ENCODE assay signal across 12 cellular contexts in the genomic region with DNA sequence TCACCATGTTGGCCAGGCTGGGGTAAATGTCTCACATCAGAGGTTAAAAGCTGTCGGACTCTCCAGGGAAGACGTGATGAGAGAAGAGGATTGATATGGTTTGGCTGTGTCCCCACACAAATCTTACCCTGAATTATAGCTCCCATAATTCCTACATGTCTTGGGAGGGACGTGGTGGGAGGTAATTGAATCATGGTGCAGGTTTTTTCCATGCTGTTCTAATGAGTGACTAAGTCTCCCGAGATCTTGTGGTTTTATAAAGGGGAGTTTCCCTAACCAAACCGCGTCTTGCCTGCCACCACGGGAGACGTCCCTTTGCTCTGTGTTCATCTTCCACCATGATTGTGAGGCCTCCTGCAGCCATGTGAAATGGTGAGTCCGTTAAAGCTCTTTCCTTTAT.
DNase-seq lines count a peak whose midpoint lies in the region; ATAC-seq, FAIRE-seq and TF ChIP-seq lines count a peak whose summit lies in the region.
"Had no signal": no experiment of that assay in that cellular context is flagged by ENCODE, and none has a peak within 500 bp of the region (broad histone marks: within the 10 kb centered on the region; RNA-seq: fewer than 3 reads in every experiment).

No MANE protein-coding gene starts in this region.

- no peak for TF ChIP-seq CTCF in mammary epithelial cell (conservative IDR thresholded peaks at IDR 0.05 in 1 of 2, IDR thresholded peaks at IDR 0.05 in 1 of 2; ENCODE audit: extremely low read depth in 1 of 2, insufficient read depth in 1 of 2, low read depth in 1 of 2, low read length in 2 of 2)
- TF ChIP-seq CTCF in MCF 10A (IDR thresholded peaks at IDR 0.05; ENCODE audit: unreplicated experiment): no peak
- no peak for TF ChIP-seq CTCF in GM12878 (IDR thresholded peaks at IDR 0.05 in 2 of 3, conservative IDR thresholded peaks at IDR 0.05 in 1 of 3; ENCODE audit: control insufficient read depth in 2 of 3, extremely low read depth in 1 of 3, insufficient read depth in 1 of 3, low read depth in 3 of 3, low read length in 3 of 3)
- TF ChIP-seq CTCF in spleen (IDR thresholded peaks at IDR 0.05 in 8 of 11, conservative IDR thresholded peaks at IDR 0.05 in 3 of 11): no peak

- H3K27ac ChIP-seq in mammary epithelial cell (ENCODE audit: insufficient read depth, low read depth, low read length) (no peak overlapping the region), GM12878 (ENCODE audit: control insufficient read depth, insufficient read depth) (no peak overlapping the region), spleen (no peak overlapping the region)

- TF ChIP-seq POLR2A in GM12878 (IDR thresholded peaks at IDR 0.05; ENCODE audit: low read depth, low read length) (no peak), spleen (IDR thresholded peaks at IDR 0.05) (no peak)

- in situ Hi-C loops in mammary epithelial cell (cut with MboI; ENCODE audit: low sequenced_read_pairs in 2 of 2): no loop called here
- in situ Hi-C loops in GM12878 (cut with MboI): no loop called here

- ATAC-seq in GM12878: peak; percentile 67
- ATAC-seq in HG03280 (IDR thresholded peaks at IDR 0.05; ENCODE audit: unreplicated experiment): no peak

- RAD21 ChIA-PET in GM12878 (lab: Charles Lee; ENCODE audit: unreplicated experiment): no interaction called here

- H3K79me2 ChIP-seq in mammary epithelial cell (ENCODE audit: insufficient read depth, low read length) (no peaks in the 10 kb centered on the region), GM12878 (ENCODE audit: control insufficient read depth, insufficient read depth, low read length) (no peaks in the 10 kb centered on the region)

- no peak overlapping the region for H3K4me3 Mint-ChIP-seq in MCF 10A (ENCODE audit: unreplicated experiment)
- H3K4me3 Mint-ChIP-seq in stimulated activated naive CD8-positive, alpha-beta T cell treated with anti-CD3 and anti-CD28 coated beads, Interleukin-15, Interleukin-2, amounts not matched to agents 100 ng/mL and 50 ng/mL, for 24 hours: no peak overlapping the region
- H3K4me3 Mint-ChIP-seq: B cell had no signal

- H3K9me3 Mint-ChIP-seq in MCF 10A (ENCODE audit: unreplicated experiment): peaks cover 15% of the 10 kb centered on the region
- peaks cover 30% of the 10 kb centered on the region for H3K9me3 Mint-ChIP-seq in stimulated activated naive CD8-positive, alpha-beta T cell treated with anti-CD3 and anti-CD28 coated beads, Interleukin-15, Interleukin-2, amounts not matched to agents 100 ng/mL and 50 ng/mL, for 24 hours

- no peaks in the 10 kb centered on the region for H3K4me1 Mint-ChIP-seq in MCF 10A (ENCODE audit: insufficient read depth, unreplicated experiment)
- peaks cover 31% of the 10 kb centered on the region for H3K4me1 Mint-ChIP-seq in stimulated activated naive CD8-positive, alpha-beta T cell treated with anti-CD3 and anti-CD28 coated beads, Interleukin-15, Interleukin-2, amounts not matched to agents 100 ng/mL and 50 ng/mL, for 24 hours (ENCODE audit: low read depth)

- FAIRE-seq in GM12878 (lab: Jason Lieb, UNC): no peak
- FAIRE-seq: endometrium, GM12892 had no signal

- H3K9ac ChIP-seq in mammary epithelial cell (ENCODE audit: insufficient read depth, low read length): no peak overlapping the region
- no peak overlapping the region for H3K9ac ChIP-seq in GM12878 (ENCODE audit: control insufficient read depth, insufficient read depth, low read length)

- H3K27ac Mint-ChIP-seq in MCF 10A (ENCODE audit: low read depth, unreplicated experiment): no peak overlapping the region
- peak overlapping the region; percentile 64 for H3K27ac Mint-ChIP-seq in stimulated activated naive CD8-positive, alpha-beta T cell treated with anti-CD3 and anti-CD28 coated beads, Interleukin-15, Interleukin-2, amounts not matched to agents 100 ng/mL and 50 ng/mL, for 24 hours

- POLR2A ChIA-PET in MCF 10A (lab: Yijun Ruan, JAX) (no interaction called here), GM12878 (lab: Charles Lee) (no interaction called here)

- TF ChIP-seq EP300 in GM12878 (IDR thresholded peaks at IDR 0.05; ENCODE audit: borderline replicate concordance in 1 of 2, control insufficient read depth in 1 of 2, low read depth in 2 of 2, low read length in 2 of 2): no peak

- H3K27me3 ChIP-seq in mammary epithelial cell (ENCODE audit: insufficient read depth, low read length) (no peaks in the 10 kb centered on the region), GM12878 (replicated peaks in 1 of 2; ENCODE audit: control insufficient read depth in 2 of 2, insufficient read depth in 2 of 2, low read length in 1 of 2) (no peaks in the 10 kb centered on the region), spleen (replicated peaks in 1 of 7) (no peaks in the 10 kb centered on the region)

- dilution Hi-C loops in mammary epithelial cell (cut with HindIII; ENCODE audit: low sequenced_read_pairs): no loop called here

- TF ChIP-seq RAD21 in GM12878 (IDR thresholded peaks at IDR 0.05; ENCODE audit: insufficient read depth, low read depth, low read length): no peak

- SMC1A ChIA-PET in GM12878 (lab: Charles Lee; ENCODE audit: uncharacterized antibody, unreplicated experiment): no interaction called here

- no peak overlapping the region for H3K4me3 ChIP-seq in mammary epithelial cell (replicated peaks in 1 of 3; ENCODE audit: insufficient read depth in 1 of 3, low read depth in 2 of 3, low read length in 3 of 3)
- no peak overlapping the region for H3K4me3 ChIP-seq in GM12878
- no peak overlapping the region for H3K4me3 ChIP-seq in spleen

- H3K36me3 ChIP-seq in mammary epithelial cell (ENCODE audit: insufficient read depth, low read length): no peaks in the 10 kb centered on the region
- no peaks in the 10 kb centered on the region; a peak in 1 of 4 replicates for H3K36me3 ChIP-seq in GM12878 (ENCODE audit: control insufficient read depth in 2 of 2, insufficient read depth in 2 of 2, low read length in 1 of 2)
- no peaks in the 10 kb centered on the region for H3K36me3 ChIP-seq in spleen

- intact Hi-C loops in mammary epithelial cell (cut with micrococcal nuclease) (no loop called here), MCF 10A (cut with micrococcal nuclease) (no loop called here), GM12878 (cut with micrococcal nuclease; ENCODE audit: unreplicated experiment) (no loop called here), spleen (cut with DNase I; ENCODE audit: low total_unique reads) (no loop called here)

- H2AFZ ChIP-seq in mammary epithelial cell (ENCODE audit: low read depth, low read length) (no peak overlapping the region), GM12878 (ENCODE audit: control insufficient read depth, low read depth, low read length) (no peak overlapping the region)

- BruUV-seq in mammary epithelial cell (replicated peaks; lab: Mats Ljungman, UMichigan) (no TSS peak), MCF 10A (replicated peaks; lab: Mats Ljungman, UMichigan) (no TSS peak), GM12878 (replicated peaks; lab: Mats Ljungman, UMichigan) (no TSS peak)

- WGBS in mammary epithelial cell (ENCODE audit: low coverage, missing lambda C conversion rate): 49% methylated on average over 9 of the region's 9 CpGs
- WGBS in GM12878 (ENCODE audit: insufficient coverage, insufficient replicate concordance, low lambda C conversion rate, missing lambda C conversion rate): 16% methylated on average over 9 of the region's 9 CpGs
- 38 to 63% (median 42%) methylated on average over 9 of the region's 9 CpGs for WGBS in spleen, 5 donors

- H3K36me3 Mint-ChIP-seq in MCF 10A (ENCODE audit: insufficient read depth, unreplicated experiment): no peaks in the 10 kb centered on the region
- H3K36me3 Mint-ChIP-seq in stimulated activated naive CD8-positive, alpha-beta T cell treated with anti-CD3 and anti-CD28 coated beads, Interleukin-15, Interleukin-2, amounts not matched to agents 100 ng/mL and 50 ng/mL, for 24 hours (ENCODE audit: low read depth): peaks cover 15% of the 10 kb centered on the region

- no peaks in the 10 kb centered on the region for H3K27me3 Mint-ChIP-seq in MCF 10A (ENCODE audit: insufficient read depth, unreplicated experiment)
- no peaks in the 10 kb centered on the region for H3K27me3 Mint-ChIP-seq in stimulated activated naive CD8-positive, alpha-beta T cell treated with anti-CD3 and anti-CD28 coated beads, Interleukin-15, Interleukin-2, amounts not matched to agents 100 ng/mL and 50 ng/mL, for 24 hours
- H3K27me3 Mint-ChIP-seq: B cell had no signal

- H3K4me1 ChIP-seq in mammary epithelial cell (ENCODE audit: insufficient read depth, low read length): no peaks in the 10 kb centered on the region
- H3K4me1 ChIP-seq in GM12878 (ENCODE audit: control insufficient read depth, insufficient read depth, low read length): no peaks in the 10 kb centered on the region
- H3K4me1 ChIP-seq in spleen: no peaks in the 10 kb centered on the region

- H3K9me3 ChIP-seq in mammary epithelial cell (replicated peaks; ENCODE audit: insufficient read depth, low read length): peaks cover 3% of the 10 kb centered on the region
- no peaks in the 10 kb centered on the region; the same call in 2 of the 3 replicates for H3K9me3 ChIP-seq in GM12878 (replicated peaks; ENCODE audit: control insufficient read depth, insufficient read depth, low read length)
- peaks cover 0 to 7% (median 2%) of the 10 kb centered on the region in 8 donors for H3K9me3 ChIP-seq in spleen

- CTCF ChIA-PET in mammary epithelial cell (lab: Charles Lee; ENCODE audit: low non-redundant PET) (no interaction called here), MCF 10A (lab: Yijun Ruan, JAX) (no interaction called here), GM12878 (lab: Yijun Ruan, JAX) (no interaction called here)

- H3K4me2 ChIP-seq in mammary epithelial cell (ENCODE audit: insufficient read depth, low read depth, low read length): no peak overlapping the region
- H3K4me2 ChIP-seq in GM12878 (ENCODE audit: control insufficient read depth, insufficient read depth): no peak overlapping the region

- no peaks in the 10 kb centered on the region for H4K20me1 ChIP-seq in mammary epithelial cell (ENCODE audit: insufficient read depth, low read length)
- H4K20me1 ChIP-seq in GM12878 (ENCODE audit: control insufficient read depth, insufficient read depth): no peaks in the 10 kb centered on the region

- DNase-seq in mammary epithelial cell: peak; percentile 48
- DNase-seq in MCF 10A (ENCODE audit: unreplicated experiment): no peak
- peak; percentile 11 for DNase-seq in OCI-M1 (lab: John Stamatoyannopoulos, UW)
- no peak for DNase-seq in GM12878 (ENCODE audit: low read depth, low spot score)
- no peak for DNase-seq in spleen
- no peak for DNase-seq in NCI-H748 treated with DMSO at 0.1 percent for 48 hours (lab: John Stamatoyannopoulos, UW)
- DNase-seq: SIG-M5 had no signal

Comparison
In these comparisons a context has a peak if more than half of its experiments do, and no peak if none do; other contexts are left out.
1. DNase-seq: peak in mammary epithelial cell (single experiment) and OCI-M1 (single experiment); none in MCF 10A (single experiment), GM12878 (single experiment), spleen (single experiment) and NCI-H748 treated with DMSO at 0.1 percent for 48 hours (single experiment).